ENCODE assay signal across 15 cellular contexts in the genomic region with DNA sequence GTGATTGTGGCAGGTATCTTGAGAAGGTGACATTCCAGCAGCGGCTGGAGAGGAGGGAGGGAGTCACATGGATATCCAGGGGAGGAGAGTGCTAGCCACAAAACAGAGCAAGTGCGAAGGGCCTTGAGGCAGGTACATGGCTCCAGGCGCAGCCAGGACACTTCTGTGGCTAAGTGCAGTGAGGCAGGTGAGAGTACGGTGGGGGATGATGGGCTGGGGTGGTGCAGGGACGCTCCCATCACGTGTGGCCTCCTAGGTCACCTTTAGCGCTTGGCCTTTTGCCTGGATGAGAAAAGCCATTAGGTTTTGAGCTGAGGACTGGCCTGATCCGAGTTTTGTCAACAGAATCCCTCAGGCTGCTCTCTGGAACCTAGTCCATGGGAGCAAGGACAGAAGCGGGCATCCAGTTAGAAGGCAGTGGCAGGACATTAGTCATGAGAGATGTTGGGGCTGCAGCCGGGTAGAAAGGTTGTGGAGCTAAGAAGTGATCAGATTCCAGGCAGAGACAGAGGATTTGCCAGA.
"Had no signal": no experiment of that assay in that cellular context is flagged by ENCODE, and none has a peak within 500 bp of the region (broad histone marks: within the 10 kb centered on the region; RNA-seq: fewer than 3 reads in every experiment).

No MANE protein-coding gene starts in this region.

- ATAC-seq: activated CD4-positive, alpha-beta T cell treated with anti-CD3 and anti-CD28 coated beads for 36 hours; mucosa of descending colon; naive thymus-derived CD8-positive, alpha-beta T cell; stimulated activated naive CD8-positive, alpha-beta T cell treated with anti-CD3 and anti-CD28 coated beads, Interleukin-15, amount 100 ng/mL, for 72 hours; T-cell had no signal

- H3K27ac Mint-ChIP-seq: activated CD4-positive, alpha-beta T cell treated with anti-CD3 and anti-CD28 coated beads for 36 hours; T-cell had no signal

- DNase-seq: activated CD4-positive, alpha-beta T cell treated with anti-CD3 and anti-CD28 coated beads for 36 hours; activated naive CD4-positive, alpha-beta T cell treated with Interleukin-2 at 50 U/mL for 16 hours; aorta; kidney; mammary epithelial cell; mucosa of descending colon; naive thymus-derived CD8-positive, alpha-beta T cell; stimulated activated CD4-positive, alpha-beta T cell treated with anti-CD3 and anti-CD28 coated beads, Interleukin-4, amount 100 ng/mL, for 1 hour; stimulated activated naive CD8-positive, alpha-beta T cell treated with anti-CD3 and anti-CD28 coated beads, Interleukin-15, amount 100 ng/mL, for 72 hours; T-cell; T1000; testis had no signal

- H3K27ac ChIP-seq: esophagus muscularis mucosa, SK-N-MC, testis had no signal

- H3K27me3 ChIP-seq: esophagus muscularis mucosa, testis had no signal

- H3K9me3 ChIP-seq: esophagus muscularis mucosa, mucosa of descending colon, testis had no signal

- H3K9me3 Mint-ChIP-seq: naive thymus-derived CD8-positive, alpha-beta T cell; stimulated activated naive CD8-positive, alpha-beta T cell treated with anti-CD3 and anti-CD28 coated beads, Interleukin-15, amount 100 ng/mL, for 72 hours; T-cell had no signal

- H3K4me1 ChIP-seq: testis had no signal

- H3K4me3 ChIP-seq: esophagus muscularis mucosa, mucosa of descending colon, SK-N-MC, testis had no signal

- H3K4me3 Mint-ChIP-seq: activated CD4-positive, alpha-beta T cell treated with anti-CD3 and anti-CD28 coated beads for 36 hours; stimulated activated naive CD8-positive, alpha-beta T cell treated with anti-CD3 and anti-CD28 coated beads, Interleukin-15, amount 100 ng/mL, for 72 hours; T-cell had no signal

- FAIRE-seq: bronchial epithelial cell, kidney had no signal
